ENCODE assay signal across 1 cellular context in the genomic region with DNA sequence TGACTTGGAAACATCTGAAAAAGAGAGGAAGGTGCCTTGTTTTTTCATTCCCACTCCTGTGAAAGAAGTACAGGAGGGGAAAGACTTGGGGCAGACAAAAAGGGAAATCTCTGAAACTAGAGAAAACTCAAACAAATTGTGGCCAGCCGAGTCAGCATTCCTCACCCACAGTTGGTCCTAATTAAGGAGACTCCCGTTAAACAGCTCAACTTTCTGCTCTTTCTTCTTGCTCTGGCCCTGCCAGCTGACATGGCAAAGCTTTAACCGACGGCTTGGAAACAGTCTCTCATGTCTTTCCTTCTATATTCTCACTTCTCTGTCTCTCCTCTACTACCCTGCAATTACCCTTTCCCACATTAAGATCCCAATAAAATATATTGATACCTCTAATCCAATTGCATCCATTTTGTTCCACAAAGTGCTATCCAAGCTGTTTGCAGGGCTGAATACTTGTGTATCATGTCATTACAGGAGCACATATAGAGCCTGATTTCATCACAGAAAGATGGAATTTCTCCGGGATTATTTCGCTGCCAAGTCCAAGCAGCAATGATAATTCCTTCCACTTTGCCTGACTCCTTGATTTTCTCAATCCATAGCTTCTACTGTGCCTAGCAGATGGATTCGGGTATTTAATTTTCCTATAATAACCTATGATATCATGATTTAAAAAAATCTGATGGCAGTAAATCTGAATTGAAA.
TF ChIP-seq lines count a peak whose summit lies in the region.

No MANE protein-coding gene starts in this region.

TF ChIP-seq in GM23338, 12 proteins besides CTCF, POLR2A, EP300 and RAD21 (continued from another document):
- TF ChIP-seq, protein P1, sequence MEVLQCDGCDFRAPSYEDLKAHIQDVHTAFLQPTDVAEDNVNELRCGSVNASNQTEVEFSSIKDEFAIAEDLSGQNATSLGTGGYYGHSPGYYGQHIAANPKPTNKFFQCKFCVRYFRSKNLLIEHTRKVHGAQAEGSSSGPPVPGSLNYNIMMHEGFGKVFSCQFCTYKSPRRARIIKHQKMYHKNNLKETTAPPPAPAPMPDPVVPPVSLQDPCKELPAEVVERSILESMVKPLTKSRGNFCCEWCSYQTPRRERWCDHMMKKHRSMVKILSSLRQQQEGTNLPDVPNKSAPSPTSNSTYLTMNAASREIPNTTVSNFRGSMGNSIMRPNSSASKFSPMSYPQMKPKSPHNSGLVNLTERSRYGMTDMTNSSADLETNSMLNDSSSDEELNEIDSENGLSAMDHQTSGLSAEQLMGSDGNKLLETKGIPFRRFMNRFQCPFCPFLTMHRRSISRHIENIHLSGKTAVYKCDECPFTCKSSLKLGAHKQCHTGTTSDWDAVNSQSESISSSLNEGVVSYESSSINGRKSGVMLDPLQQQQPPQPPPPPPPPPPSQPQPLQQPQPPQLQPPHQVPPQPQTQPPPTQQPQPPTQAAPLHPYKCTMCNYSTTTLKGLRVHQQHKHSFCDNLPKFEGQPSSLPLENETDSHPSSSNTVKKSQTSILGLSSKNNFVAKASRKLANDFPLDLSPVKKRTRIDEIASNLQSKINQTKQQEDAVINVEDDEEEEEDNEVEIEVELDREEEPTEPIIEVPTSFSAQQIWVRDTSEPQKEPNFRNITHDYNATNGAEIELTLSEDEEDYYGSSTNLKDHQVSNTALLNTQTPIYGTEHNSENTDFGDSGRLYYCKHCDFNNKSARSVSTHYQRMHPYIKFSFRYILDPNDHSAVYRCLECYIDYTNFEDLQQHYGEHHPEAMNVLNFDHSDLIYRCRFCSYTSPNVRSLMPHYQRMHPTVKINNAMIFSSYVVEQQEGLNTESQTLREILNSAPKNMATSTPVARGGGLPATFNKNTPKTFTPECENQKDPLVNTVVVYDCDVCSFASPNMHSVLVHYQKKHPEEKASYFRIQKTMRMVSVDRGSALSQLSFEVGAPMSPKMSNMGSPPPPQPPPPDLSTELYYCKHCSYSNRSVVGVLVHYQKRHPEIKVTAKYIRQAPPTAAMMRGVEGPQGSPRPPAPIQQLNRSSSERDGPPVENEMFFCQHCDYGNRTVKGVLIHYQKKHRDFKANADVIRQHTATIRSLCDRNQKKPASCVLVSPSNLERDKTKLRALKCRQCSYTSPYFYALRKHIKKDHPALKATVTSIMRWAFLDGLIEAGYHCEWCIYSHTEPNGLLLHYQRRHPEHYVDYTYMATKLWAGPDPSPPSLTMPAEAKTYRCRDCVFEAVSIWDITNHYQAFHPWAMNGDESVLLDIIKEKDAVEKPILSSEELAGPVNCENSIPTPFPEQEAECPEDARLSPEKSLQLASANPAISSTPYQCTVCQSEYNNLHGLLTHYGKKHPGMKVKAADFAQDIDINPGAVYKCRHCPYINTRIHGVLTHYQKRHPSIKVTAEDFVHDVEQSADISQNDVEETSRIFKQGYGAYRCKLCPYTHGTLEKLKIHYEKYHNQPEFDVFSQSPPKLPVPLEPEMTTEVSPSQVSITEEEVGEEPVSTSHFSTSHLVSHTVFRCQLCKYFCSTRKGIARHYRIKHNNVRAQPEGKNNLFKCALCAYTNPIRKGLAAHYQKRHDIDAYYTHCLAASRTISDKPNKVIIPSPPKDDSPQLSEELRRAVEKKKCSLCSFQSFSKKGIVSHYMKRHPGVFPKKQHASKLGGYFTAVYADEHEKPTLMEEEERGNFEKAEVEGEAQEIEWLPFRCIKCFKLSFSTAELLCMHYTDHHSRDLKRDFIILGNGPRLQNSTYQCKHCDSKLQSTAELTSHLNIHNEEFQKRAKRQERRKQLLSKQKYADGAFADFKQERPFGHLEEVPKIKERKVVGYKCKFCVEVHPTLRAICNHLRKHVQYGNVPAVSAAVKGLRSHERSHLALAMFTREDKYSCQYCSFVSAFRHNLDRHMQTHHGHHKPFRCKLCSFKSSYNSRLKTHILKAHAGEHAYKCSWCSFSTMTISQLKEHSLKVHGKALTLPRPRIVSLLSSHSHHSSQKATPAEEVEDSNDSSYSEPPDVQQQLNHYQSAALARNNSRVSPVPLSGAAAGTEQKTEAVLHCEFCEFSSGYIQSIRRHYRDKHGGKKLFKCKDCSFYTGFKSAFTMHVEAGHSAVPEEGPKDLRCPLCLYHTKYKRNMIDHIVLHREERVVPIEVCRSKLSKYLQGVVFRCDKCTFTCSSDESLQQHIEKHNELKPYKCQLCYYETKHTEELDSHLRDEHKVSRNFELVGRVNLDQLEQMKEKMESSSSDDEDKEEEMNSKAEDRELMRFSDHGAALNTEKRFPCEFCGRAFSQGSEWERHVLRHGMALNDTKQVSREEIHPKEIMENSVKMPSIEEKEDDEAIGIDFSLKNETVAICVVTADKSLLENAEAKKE (CRISPR knock-in tag; IDR thresholded peaks at IDR 0.05) = no peak
- TF ChIP-seq CREB1 (CRISPR knock-in tag; IDR thresholded peaks at IDR 0.05; ENCODE audit: low read depth) (no peak), JUNB (IDR thresholded peaks at IDR 0.05; ENCODE audit: unreplicated experiment) (no peak)
